ENCODE assay signal across 1 cellular context in the genomic region with DNA sequence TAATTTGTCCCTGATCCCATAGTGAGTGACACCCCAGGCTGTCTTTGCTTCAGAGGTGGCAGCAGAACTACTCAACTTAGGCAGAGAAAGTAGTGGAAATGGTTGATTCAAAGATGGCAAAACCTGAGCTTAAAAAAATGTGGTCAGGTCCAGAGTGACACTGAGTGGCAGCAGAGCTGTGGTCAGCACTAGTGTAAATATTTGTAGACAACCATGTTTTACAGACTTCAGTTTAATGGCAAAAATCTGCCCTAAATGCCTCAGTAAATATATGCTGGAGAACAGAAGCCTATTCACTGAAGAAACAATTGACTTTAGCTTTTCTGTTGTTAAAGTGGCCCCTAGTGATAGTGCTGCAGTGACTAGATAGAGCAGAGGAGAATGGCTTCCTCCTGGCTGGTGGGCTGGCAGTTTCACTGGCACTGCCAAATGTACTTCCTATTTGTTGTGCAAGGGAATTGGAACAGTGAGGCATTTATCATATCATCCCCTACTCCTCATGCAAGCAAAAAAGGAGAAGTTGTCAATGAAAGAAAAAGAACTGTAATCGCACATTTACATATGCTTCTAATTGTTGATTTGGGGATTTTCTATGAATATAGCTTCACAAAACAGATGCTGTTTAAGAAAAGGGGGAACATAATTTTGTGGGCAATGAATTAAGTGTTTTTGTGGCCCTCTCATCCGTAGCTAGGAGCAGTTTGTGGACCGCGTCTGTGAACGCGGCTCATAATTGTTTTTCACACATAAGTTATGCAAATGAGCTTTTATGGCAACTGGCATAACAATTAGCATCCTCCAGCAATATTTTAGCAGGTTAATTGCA.
TF ChIP-seq lines count a peak whose summit lies in the region.

No MANE protein-coding gene starts in this region.

TF ChIP-seq in HepG2, 621 proteins besides CTCF, POLR2A, EP300 and RAD21 (continued from another document and continues in another):
- peak; percentile 37; the same call in 1 of the 2 replicates for TF ChIP-seq REPIN1 (CRISPR knock-in tag; IDR thresholded peaks at IDR 0.05; ENCODE audit: borderline replicate concordance, low read depth)
- TF ChIP-seq SP140L (CRISPR knock-in tag; IDR thresholded peaks at IDR 0.05; ENCODE audit: borderline replicate concordance), result no peak
- TF ChIP-seq ZNF160 (CRISPR knock-in tag; IDR thresholded peaks at IDR 0.05), result no peak
- TF ChIP-seq LCORL (IDR thresholded peaks at IDR 0.05), result peak; percentile 62; the same call in 1 of the 2 replicates
- TF ChIP-seq LCORL (CRISPR knock-in tag; IDR thresholded peaks at IDR 0.05), result 0 out of 2 replicates have a peak, but pooled peaks have one; percentile 42
- TF ChIP-seq, protein P1, sequence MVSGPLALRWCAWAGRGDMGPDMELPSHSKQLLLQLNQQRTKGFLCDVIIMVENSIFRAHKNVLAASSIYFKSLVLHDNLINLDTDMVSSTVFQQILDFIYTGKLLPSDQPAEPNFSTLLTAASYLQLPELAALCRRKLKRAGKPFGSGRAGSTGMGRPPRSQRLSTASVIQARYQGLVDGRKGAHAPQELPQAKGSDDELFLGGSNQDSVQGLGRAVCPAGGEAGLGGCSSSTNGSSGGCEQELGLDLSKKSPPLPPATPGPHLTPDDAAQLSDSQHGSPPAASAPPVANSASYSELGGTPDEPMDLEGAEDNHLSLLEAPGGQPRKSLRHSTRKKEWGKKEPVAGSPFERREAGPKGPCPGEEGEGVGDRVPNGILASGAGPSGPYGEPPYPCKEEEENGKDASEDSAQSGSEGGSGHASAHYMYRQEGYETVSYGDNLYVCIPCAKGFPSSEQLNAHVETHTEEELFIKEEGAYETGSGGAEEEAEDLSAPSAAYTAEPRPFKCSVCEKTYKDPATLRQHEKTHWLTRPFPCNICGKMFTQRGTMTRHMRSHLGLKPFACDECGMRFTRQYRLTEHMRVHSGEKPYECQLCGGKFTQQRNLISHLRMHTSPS (CRISPR knock-in tag; IDR thresholded peaks at IDR 0.05; ENCODE audit: low read depth), result peak; percentile 65
- no peak for TF ChIP-seq KMT2A (CRISPR knock-in tag; IDR thresholded peaks at IDR 0.05)
- TF ChIP-seq SOX6 (IDR thresholded peaks at IDR 0.05), result no peak
- peak; percentile 96 for TF ChIP-seq SOX6 (CRISPR knock-in tag; IDR thresholded peaks at IDR 0.05)
- TF ChIP-seq ZFYVE20 (CRISPR knock-in tag; IDR thresholded peaks at IDR 0.05; ENCODE audit: borderline replicate concordance, low read depth), result no peak
- peak; percentile 84 for TF ChIP-seq GATAD2A (CRISPR knock-in tag; IDR thresholded peaks at IDR 0.05)
- TF ChIP-seq NFYC (CRISPR knock-in tag; IDR thresholded peaks at IDR 0.05), result peak; percentile 28; the same call in 1 of the 2 replicates
- TF ChIP-seq HMG20A (CRISPR knock-in tag; IDR thresholded peaks at IDR 0.05; ENCODE audit: borderline replicate concordance), result peak; percentile 79; the same call in 1 of the 2 replicates
- TF ChIP-seq DPF2 (CRISPR knock-in tag; IDR thresholded peaks at IDR 0.05; ENCODE audit: borderline replicate concordance, low read depth), result 0 out of 2 replicates have a peak, but pooled peaks have one; percentile 47
- peak; percentile 76 for TF ChIP-seq GFI1 (CRISPR knock-in tag; IDR thresholded peaks at IDR 0.05; ENCODE audit: borderline replicate concordance)
- TF ChIP-seq, protein P2, sequence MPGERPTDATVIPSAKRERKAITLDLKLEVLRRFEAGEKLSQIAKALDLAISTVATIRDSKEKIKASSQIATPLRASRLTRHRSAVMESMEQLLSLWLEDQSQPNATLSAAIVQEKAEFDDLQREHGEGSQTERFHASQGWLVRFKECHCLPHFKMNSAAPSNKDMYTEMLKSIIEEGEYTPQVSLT (CRISPR knock-in tag; IDR thresholded peaks at IDR 0.05; ENCODE audit: borderline replicate concordance, low read depth), result no peak
- TF ChIP-seq, protein P3, sequence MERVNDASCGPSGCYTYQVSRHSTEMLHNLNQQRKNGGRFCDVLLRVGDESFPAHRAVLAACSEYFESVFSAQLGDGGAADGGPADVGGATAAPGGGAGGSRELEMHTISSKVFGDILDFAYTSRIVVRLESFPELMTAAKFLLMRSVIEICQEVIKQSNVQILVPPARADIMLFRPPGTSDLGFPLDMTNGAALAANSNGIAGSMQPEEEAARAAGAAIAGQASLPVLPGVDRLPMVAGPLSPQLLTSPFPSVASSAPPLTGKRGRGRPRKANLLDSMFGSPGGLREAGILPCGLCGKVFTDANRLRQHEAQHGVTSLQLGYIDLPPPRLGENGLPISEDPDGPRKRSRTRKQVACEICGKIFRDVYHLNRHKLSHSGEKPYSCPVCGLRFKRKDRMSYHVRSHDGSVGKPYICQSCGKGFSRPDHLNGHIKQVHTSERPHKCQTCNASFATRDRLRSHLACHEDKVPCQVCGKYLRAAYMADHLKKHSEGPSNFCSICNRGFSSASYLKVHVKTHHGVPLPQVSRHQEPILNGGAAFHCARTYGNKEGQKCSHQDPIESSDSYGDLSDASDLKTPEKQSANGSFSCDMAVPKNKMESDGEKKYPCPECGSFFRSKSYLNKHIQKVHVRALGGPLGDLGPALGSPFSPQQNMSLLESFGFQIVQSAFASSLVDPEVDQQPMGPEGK (CRISPR knock-in tag; IDR thresholded peaks at IDR 0.05), result peak; percentile 44
- no peak for TF ChIP-seq PAX8 (CRISPR knock-in tag; IDR thresholded peaks at IDR 0.05; ENCODE audit: borderline replicate concordance)
- TF ChIP-seq, protein P4, sequence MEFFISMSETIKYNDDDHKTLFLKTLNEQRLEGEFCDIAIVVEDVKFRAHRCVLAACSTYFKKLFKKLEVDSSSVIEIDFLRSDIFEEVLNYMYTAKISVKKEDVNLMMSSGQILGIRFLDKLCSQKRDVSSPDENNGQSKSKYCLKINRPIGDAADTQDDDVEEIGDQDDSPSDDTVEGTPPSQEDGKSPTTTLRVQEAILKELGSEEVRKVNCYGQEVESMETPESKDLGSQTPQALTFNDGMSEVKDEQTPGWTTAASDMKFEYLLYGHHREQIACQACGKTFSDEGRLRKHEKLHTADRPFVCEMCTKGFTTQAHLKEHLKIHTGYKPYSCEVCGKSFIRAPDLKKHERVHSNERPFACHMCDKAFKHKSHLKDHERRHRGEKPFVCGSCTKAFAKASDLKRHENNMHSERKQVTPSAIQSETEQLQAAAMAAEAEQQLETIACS (CRISPR knock-in tag; IDR thresholded peaks at IDR 0.05), result no peak
- TF ChIP-seq POGZ (CRISPR knock-in tag; IDR thresholded peaks at IDR 0.05), result peak; percentile 42; the same call in 1 of the 2 replicates
- TF ChIP-seq, protein P5, sequence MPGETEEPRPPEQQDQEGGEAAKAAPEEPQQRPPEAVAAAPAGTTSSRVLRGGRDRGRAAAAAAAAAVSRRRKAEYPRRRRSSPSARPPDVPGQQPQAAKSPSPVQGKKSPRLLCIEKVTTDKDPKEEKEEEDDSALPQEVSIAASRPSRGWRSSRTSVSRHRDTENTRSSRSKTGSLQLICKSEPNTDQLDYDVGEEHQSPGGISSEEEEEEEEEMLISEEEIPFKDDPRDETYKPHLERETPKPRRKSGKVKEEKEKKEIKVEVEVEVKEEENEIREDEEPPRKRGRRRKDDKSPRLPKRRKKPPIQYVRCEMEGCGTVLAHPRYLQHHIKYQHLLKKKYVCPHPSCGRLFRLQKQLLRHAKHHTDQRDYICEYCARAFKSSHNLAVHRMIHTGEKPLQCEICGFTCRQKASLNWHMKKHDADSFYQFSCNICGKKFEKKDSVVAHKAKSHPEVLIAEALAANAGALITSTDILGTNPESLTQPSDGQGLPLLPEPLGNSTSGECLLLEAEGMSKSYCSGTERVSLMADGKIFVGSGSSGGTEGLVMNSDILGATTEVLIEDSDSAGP (CRISPR knock-in tag; IDR thresholded peaks at IDR 0.05; ENCODE audit: borderline replicate concordance), result no peak
- TF ChIP-seq TEAD3 (CRISPR knock-in tag; optimal IDR thresholded peaks at IDR 0.05; ENCODE audit: borderline replicate concordance), result peak; percentile 76
- TF ChIP-seq MAFF (IDR thresholded peaks at IDR 0.05; ENCODE audit: low read depth, low read length), result 0 out of 2 replicates have a peak, but pooled peaks have one; percentile 6
- TF ChIP-seq NONO (IDR thresholded peaks at IDR 0.05), result no peak
- 0 out of 2 replicates have a peak, but pooled peaks have one; percentile 22 for TF ChIP-seq NONO (CRISPR knock-in tag; conservative IDR thresholded peaks at IDR 0.05)
- TF ChIP-seq, protein P6, sequence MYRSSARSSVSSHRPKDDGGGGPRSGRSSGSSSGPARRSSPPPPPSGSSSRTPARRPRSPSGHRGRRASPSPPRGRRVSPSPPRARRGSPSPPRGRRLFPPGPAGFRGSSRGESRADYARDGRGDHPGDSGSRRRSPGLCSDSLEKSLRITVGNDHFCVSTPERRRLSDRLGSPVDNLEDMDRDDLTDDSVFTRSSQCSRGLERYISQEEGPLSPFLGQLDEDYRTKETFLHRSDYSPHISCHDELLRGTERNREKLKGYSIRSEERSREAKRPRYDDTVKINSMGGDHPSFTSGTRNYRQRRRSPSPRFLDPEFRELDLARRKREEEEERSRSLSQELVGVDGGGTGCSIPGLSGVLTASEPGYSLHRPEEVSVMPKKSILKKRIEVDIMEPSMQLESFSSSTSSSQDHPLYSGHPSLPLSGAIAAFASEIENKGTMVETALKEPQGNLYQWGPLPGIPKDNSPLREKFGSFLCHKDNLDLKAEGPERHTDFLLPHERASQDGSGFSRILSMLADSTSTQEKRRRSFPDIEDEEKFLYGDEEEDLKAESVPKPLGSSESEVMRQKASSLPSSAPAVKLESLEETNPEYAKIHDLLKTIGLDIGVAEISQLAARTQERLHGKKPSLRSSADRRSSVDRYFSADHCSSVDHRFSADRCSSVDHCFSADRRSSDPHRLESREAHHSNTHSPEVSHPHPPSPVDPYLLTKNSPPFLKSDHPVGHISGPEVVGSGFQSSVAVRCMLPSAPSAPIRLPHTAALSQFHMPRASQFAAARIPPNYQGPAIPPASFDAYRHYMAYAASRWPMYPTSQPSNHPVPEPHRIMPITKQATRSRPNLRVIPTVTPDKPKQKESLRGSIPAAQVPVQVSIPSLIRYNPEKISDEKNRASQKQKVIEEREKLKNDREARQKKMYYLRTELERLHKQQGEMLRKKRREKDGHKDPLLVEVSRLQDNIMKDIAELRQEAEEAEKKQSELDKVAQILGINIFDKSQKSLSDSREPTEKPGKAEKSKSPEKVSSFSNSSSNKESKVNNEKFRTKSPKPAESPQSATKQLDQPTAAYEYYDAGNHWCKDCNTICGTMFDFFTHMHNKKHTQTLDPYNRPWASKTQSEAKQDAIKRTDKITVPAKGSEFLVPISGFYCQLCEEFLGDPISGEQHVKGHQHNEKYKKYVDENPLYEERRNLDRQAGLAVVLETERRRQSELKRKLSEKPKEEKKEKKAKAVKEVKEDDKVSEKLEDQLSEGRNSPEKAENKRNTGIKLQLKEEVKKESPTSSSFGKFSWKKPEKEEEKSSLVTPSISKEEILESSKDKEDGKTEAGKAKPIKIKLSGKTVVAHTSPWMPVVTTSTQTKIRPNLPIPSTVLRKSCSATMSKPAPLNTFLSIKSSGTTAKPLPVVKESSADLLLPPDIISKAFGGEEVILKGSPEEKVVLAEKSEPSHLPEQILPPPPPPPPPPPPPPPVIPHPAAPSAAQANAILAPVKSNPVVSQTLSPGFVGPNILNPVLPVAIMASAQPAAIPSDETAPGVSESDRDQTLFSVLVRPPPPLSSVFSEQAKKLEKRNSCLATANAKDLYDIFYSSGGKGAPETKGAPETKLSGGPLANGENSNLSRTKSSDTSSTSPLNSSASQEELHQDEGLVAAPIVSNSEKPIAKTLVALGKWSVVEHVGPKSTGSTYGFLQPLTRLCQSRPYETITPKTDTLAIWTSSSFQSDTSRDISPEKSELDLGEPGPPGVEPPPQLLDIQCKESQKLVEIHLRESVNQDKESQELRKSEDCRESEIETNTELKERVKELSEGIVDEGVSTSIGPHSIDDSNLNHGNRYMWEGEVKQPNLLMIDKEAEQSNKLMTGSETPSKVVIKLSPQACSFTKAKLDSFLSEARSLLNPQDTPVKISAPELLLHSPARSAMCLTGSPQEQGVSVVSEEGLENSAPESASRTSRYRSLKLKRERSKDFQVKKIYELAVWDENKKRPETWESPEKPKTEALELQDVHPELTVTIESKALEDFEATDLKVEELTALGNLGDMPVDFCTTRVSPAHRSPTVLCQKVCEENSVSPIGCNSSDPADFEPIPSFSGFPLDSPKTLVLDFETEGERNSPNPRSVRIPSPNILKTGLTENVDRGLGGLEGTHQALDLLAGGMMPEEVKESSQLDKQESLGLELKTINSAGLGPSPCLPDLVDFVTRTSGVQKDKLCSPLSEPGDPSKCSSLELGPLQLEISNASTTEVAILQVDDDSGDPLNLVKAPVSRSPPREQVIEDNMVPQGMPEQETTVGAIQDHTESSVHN (CRISPR knock-in tag; IDR thresholded peaks at IDR 0.05), result no peak
- TF ChIP-seq PITX1 (CRISPR knock-in tag; IDR thresholded peaks at IDR 0.05), result peak; percentile 78; the same call in 1 of the 2 replicates
- no peak for TF ChIP-seq CREB1 (IDR thresholded peaks at IDR 0.05)
- peak; percentile 41 for TF ChIP-seq CREB1 (CRISPR knock-in tag; IDR thresholded peaks at IDR 0.05)
- no peak for TF ChIP-seq POLR2G (IDR thresholded peaks at IDR 0.05; ENCODE audit: low read depth, low read length)
- TF ChIP-seq, protein P7, sequence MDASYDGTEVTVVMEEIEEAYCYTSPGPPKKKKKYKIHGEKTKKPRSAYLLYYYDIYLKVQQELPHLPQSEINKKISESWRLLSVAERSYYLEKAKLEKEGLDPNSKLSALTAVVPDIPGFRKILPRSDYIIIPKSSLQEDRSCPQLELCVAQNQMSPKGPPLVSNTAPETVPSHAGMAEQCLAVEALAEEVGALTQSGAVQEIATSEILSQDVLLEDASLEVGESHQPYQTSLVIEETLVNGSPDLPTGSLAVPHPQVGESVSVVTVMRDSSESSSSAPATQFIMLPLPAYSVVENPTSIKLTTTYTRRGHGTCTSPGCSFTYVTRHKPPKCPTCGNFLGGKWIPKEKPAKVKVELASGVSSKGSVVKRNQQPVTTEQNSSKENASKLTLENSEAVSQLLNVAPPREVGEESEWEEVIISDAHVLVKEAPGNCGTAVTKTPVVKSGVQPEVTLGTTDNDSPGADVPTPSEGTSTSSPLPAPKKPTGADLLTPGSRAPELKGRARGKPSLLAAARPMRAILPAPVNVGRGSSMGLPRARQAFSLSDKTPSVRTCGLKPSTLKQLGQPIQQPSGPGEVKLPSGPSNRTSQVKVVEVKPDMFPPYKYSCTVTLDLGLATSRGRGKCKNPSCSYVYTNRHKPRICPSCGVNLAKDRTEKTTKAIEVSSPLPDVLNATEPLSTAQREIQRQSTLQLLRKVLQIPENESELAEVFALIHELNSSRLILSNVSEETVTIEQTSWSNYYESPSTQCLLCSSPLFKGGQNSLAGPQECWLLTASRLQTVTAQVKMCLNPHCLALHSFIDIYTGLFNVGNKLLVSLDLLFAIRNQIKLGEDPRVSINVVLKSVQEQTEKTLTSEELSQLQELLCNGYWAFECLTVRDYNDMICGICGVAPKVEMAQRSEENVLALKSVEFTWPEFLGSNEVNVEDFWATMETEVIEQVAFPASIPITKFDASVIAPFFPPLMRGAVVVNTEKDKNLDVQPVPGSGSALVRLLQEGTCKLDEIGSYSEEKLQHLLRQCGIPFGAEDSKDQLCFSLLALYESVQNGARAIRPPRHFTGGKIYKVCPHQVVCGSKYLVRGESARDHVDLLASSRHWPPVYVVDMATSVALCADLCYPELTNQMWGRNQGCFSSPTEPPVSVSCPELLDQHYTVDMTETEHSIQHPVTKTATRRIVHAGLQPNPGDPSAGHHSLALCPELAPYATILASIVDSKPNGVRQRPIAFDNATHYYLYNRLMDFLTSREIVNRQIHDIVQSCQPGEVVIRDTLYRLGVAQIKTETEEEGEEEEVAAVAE (CRISPR knock-in tag; IDR thresholded peaks at IDR 0.05; ENCODE audit: borderline replicate concordance), result no peak
- no peak for TF ChIP-seq CENPX (CRISPR knock-in tag; IDR thresholded peaks at IDR 0.05)
- TF ChIP-seq TGIF2 (CRISPR knock-in tag; IDR thresholded peaks at IDR 0.05), result peak; percentile 48; the same call in 1 of the 2 replicates
- peak; percentile 45; the same call in 1 of the 2 replicates for TF ChIP-seq RXRB (CRISPR knock-in tag; IDR thresholded peaks at IDR 0.05; ENCODE audit: borderline replicate concordance)
